In the genomic region with DNA sequence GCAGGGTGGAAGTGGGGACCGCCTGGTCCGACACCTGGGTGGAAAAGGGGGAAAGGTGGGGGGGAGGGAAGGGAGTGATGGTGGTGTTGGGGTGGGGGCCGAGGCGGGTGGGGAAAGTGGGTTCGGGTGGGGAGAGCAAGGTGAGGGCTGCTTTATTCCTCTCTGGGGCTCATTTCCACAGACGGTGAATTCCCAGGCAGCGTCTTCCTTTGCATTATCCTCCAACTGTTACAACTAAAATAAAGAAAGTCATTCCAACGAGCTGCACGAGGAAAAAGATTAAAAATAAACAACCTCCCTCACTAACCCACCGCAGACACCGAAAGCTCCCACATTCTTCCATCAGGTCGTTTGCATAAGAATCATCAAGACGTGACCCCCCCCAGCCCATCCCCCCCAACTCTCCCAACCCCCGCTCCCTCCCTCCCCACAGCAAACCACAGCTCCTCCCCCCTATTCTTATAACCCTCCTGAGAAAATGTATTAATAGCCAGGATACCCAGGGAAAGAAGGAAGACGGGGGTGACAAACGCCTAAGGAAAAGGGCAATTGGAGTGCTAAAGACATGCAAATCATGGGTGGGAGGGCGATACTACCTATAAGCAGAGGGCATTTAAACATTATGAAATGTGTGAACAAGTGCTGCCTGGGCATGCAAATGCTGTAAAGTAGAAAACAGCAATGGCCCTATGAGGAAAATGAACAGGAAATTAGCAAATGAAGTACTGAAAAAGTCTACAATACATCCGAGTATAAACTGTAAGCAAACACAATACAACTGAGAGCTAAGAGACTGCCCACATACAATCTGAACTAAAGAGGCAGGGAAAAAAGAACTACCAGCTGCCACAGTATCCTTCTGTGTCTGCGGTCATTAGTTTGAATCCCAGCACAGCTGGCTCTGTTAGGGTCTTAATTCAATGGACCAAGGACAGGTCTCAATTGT, we compare ENCODE assay signal across 9 cellular contexts. TPM values are rescaled to one million over a fixed set of nuclear protein-coding genes. Genes with fewer than 3 reads are reported as not detected.
A peak's percentile ranks its signal among the peaks of the same experiment; 100 is the strongest.
DNase-seq lines count a peak whose midpoint lies in the region; ATAC-seq and TF ChIP-seq lines count a peak whose summit lies in the region.
"Had no signal": no experiment of that assay in that cellular context is flagged by ENCODE, and none has a peak within 500 bp of the region (broad histone marks: within the 10 kb centered on the region; RNA-seq: fewer than 3 reads in every experiment).

No MANE protein-coding gene starts in this region.

- no peaks in the 10 kb centered on the region for H3K27me3 ChIP-seq in smooth muscle cell (ENCODE audit: low read depth)

- H3K4me3 ChIP-seq in iPS-18c (ENCODE audit: insufficient read depth, low read depth, low read length) (peak overlapping the region; percentile 62), smooth muscle cell (peak overlapping the region; percentile 69)

- no peaks in the 10 kb centered on the region for H4K20me1 ChIP-seq in smooth muscle cell (ENCODE audit: low read depth)

- WGBS in smooth muscle cell (ENCODE audit: low lambda C conversion rate), result 5% methylated on average over 12 of the region's 19 CpGs

- H3K9ac ChIP-seq in smooth muscle cell (ENCODE audit: low read depth), result no peak overlapping the region

- TF ChIP-seq CTCF in smooth muscle cell (IDR thresholded peaks at IDR 0.05; ENCODE audit: borderline replicate concordance, insufficient read depth, poor library complexity, severe bottlenecking), result no peak

- H3K4me2 ChIP-seq in smooth muscle cell, result peak overlapping the region; percentile 94

- peak overlapping the region; percentile 10 to 73 (median 12) for H3K27ac Mint-ChIP-seq in IgD-negative memory B cell
- no peak overlapping the region for H3K27ac Mint-ChIP-seq in activated T-helper 1 cell treated with anti-CD3 and anti-CD28 coated beads, Interleukin-12 subunit alpha, Interleukin-12 subunit beta, Interleukin-2, Interleukin-4 antibody, amounts not matched to agents 30 ng/mL and 10 ng/mL and 1 ng/mL, durations not matched to agents 14 hours and 24 hours and 36 hours

- H3K4me1 ChIP-seq in smooth muscle cell (ENCODE audit: low read depth), result peaks cover 35% of the 10 kb centered on the region

- peaks cover 11 to 42% (median 29%) of the 10 kb centered on the region in 3 donors for H3K4me1 Mint-ChIP-seq in IgD-negative memory B cell
- peaks cover 23% of the 10 kb centered on the region for H3K4me1 Mint-ChIP-seq in activated T-helper 1 cell treated with anti-CD3 and anti-CD28 coated beads, Interleukin-12 subunit alpha, Interleukin-12 subunit beta, Interleukin-2, Interleukin-4 antibody, amounts not matched to agents 30 ng/mL and 10 ng/mL and 1 ng/mL, durations not matched to agents 14 hours and 24 hours and 36 hours (ENCODE audit: low read depth)

- no peak overlapping the region for H3K27ac ChIP-seq in smooth muscle cell (ENCODE audit: low read depth)
- H3K27ac ChIP-seq: epithelial cell of prostate had no signal

- ATAC-seq in GM21526 (IDR thresholded peaks at IDR 0.05; ENCODE audit: low FRiP score, unreplicated experiment), result peak; percentile 37

- peaks cover 24% of the 10 kb centered on the region for H3F3A ChIP-seq in smooth muscle cell (ENCODE audit: low read depth)

- peaks cover 39% of the 10 kb centered on the region for H3K27me3 Mint-ChIP-seq in IgD-negative memory B cell
- peaks cover 64% of the 10 kb centered on the region for H3K27me3 Mint-ChIP-seq in activated T-helper 1 cell treated with anti-CD3 and anti-CD28 coated beads, Interleukin-12 subunit alpha, Interleukin-12 subunit beta, Interleukin-2, Interleukin-4 antibody, amounts not matched to agents 30 ng/mL and 10 ng/mL and 1 ng/mL, durations not matched to agents 14 hours and 24 hours and 36 hours (ENCODE audit: insufficient read depth)

- H3K9me3 Mint-ChIP-seq in IgD-negative memory B cell, result no peaks in the 10 kb centered on the region
- H3K9me3 Mint-ChIP-seq in activated T-helper 1 cell treated with anti-CD3 and anti-CD28 coated beads, Interleukin-12 subunit alpha, Interleukin-12 subunit beta, Interleukin-2, Interleukin-4 antibody, amounts not matched to agents 30 ng/mL and 10 ng/mL and 1 ng/mL, durations not matched to agents 14 hours and 24 hours and 36 hours, result no peaks in the 10 kb centered on the region

- H2AFZ ChIP-seq in smooth muscle cell (ENCODE audit: low read depth), result peak overlapping the region; percentile 91

- H3K36me3 Mint-ChIP-seq in IgD-negative memory B cell, result no peaks in the 10 kb centered on the region
- H3K36me3 Mint-ChIP-seq in activated T-helper 1 cell treated with anti-CD3 and anti-CD28 coated beads, Interleukin-12 subunit alpha, Interleukin-12 subunit beta, Interleukin-2, Interleukin-4 antibody, amounts not matched to agents 30 ng/mL and 10 ng/mL and 1 ng/mL, durations not matched to agents 14 hours and 24 hours and 36 hours (ENCODE audit: low read depth), result peaks cover 4% of the 10 kb centered on the region

- H3K79me2 ChIP-seq in smooth muscle cell (ENCODE audit: low read depth), result no peaks in the 10 kb centered on the region

- intact Hi-C loops in activated T-helper 1 cell treated with anti-CD3 and anti-CD28 coated beads, Interleukin-12 subunit alpha, Interleukin-12 subunit beta, Interleukin-2, Interleukin-4 antibody, amounts not matched to agents 30 ng/mL and 10 ng/mL and 1 ng/mL, durations not matched to agents 14 hours and 24 hours and 36 hours (cut with micrococcal nuclease), result no loop called here

- peak; percentile 22 to 51 for DNase-seq in NCI-H2081 (lab: John Stamatoyannopoulos, UW)
- no peak for DNase-seq in NCI-H2081 treated with DMSO at 0.1 percent for 48 hours (lab: John Stamatoyannopoulos, UW)
- no peak for DNase-seq in activated T-helper 1 cell treated with anti-CD3 and anti-CD28 coated beads, Interleukin-12 subunit alpha, Interleukin-12 subunit beta, Interleukin-2, Interleukin-4 antibody, amounts not matched to agents 30 ng/mL and 10 ng/mL and 1 ng/mL, durations not matched to agents 14 hours and 24 hours and 36 hours (ENCODE audit: low spot score)
- DNase-seq in smooth muscle cell (lab: John Stamatoyannopoulos, UW; ENCODE audit: unreplicated experiment), result peak; percentile 5
- DNase-seq in NOMO-1 treated with dmso at 0.1 percent for 144 hours (lab: John Stamatoyannopoulos, UW; ENCODE audit: unreplicated experiment), result no peak

- peak overlapping the region; percentile 79 to 94 (median 84) for H3K4me3 Mint-ChIP-seq in IgD-negative memory B cell
- H3K4me3 Mint-ChIP-seq in activated T-helper 1 cell treated with anti-CD3 and anti-CD28 coated beads, Interleukin-12 subunit alpha, Interleukin-12 subunit beta, Interleukin-2, Interleukin-4 antibody, amounts not matched to agents 30 ng/mL and 10 ng/mL and 1 ng/mL, durations not matched to agents 14 hours and 24 hours and 36 hours, result peak overlapping the region; percentile 44

- no peaks in the 10 kb centered on the region for H3K9me3 ChIP-seq in iPS-18c (ENCODE audit: control insufficient read depth, insufficient read depth, low read length)
- H3K9me3 ChIP-seq in smooth muscle cell (replicated peaks; ENCODE audit: low read depth), result no peaks in the 10 kb centered on the region

- no peaks in the 10 kb centered on the region for H3K36me3 ChIP-seq in smooth muscle cell (ENCODE audit: low read depth)

RNA-seq across cellular contexts. Expression of a gene that starts 2.6 kb away (rescaled TPM):
- polyA plus RNA-seq in IgD-negative memory B cell (not detected), smooth muscle cell (0.08 and 0.64 TPM in 2 replicates)
- not detected in 2 replicates for total RNA-seq in activated T-helper 1 cell treated with anti-CD3 and anti-CD28 coated beads, Interleukin-12 subunit alpha, Interleukin-12 subunit beta, Interleukin-2, Interleukin-4 antibody, amounts not matched to agents 30 ng/mL and 10 ng/mL and 1 ng/mL, durations not matched to agents 14 hours and 24 hours and 36 hours
- total RNA-seq in smooth muscle cell, result 0.18 and 0.72 TPM in 2 replicates

Comparison
In these comparisons a context has a peak if more than half of its experiments do, and no peak if none do; other contexts are left out.
1. DNase-seq: peak in NCI-H2081 (2 of 2) and smooth muscle cell (single experiment); none in NCI-H2081 treated with DMSO at 0.1 percent for 48 hours (single experiment), activated T-helper 1 cell treated with anti-CD3 and anti-CD28 coated beads, Interleukin-12 subunit alpha, Interleukin-12 subunit beta, Interleukin-2, Interleukin-4 antibody, amounts not matched to agents 30 ng/mL and 10 ng/mL and 1 ng/mL, durations not matched to agents 14 hours and 24 hours and 36 hours (single experiment) and NOMO-1 treated with dmso at 0.1 percent for 144 hours (single experiment).